Comparison of ENCODE assay signal across 21 cellular contexts in the genomic region with DNA sequence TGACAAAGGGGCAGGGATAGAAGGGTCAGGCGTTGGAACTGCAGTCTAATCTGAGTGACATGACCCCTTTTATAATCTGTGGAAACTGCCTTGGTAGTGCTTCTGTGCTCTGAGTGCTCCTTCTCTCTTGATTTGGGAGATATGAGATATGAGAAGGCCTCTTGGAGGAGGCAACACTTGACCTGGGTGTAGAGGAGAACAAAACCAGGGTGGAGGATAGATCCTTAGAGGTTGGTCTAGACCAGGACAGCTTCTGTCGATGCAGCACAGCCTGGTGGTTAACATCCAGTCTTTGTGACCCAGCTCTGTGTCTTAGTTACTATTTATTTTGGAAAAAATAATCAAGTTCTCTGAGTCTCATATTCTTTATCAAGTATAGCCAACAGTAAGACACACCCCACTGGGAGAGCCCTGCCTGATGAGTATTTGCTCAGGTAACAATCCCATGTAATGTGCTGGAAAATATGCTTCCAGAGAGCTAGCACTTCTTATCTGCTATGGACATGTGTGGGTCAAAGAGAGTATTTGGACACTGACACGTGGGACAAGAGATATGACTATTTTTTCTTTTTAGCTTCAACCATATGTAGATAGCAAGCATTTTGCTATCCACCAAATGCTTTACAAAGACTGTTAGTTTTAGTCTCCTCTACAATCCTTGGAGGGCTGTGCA. TPM values are rescaled to one million over a fixed set of nuclear protein-coding genes. Genes with fewer than 3 reads are reported as not detected.
DNase-seq lines count a peak whose midpoint lies in the region; ATAC-seq and TF ChIP-seq lines count a peak whose summit lies in the region.
"Had no signal": no experiment of that assay in that cellular context is flagged by ENCODE, and none has a peak within 500 bp of the region (broad histone marks: within the 10 kb centered on the region; RNA-seq: fewer than 3 reads in every experiment).

No MANE protein-coding gene starts in this region.

- TF ChIP-seq POLR2A in erythroblast (IDR thresholded peaks at IDR 0.05; ENCODE audit: low read length): no peak

- no peaks in the 10 kb centered on the region for H3K36me3 Mint-ChIP-seq in activated CD4-positive, alpha-beta T cell treated with anti-CD3 and anti-CD28 coated beads, Interleukin-2, amount 10 ng/mL, durations not matched to agents 24 days and 14 days (ENCODE audit: low read depth)
- H3K36me3 Mint-ChIP-seq in osteocyte (ENCODE audit: unreplicated experiment): no peaks in the 10 kb centered on the region
- H3K36me3 Mint-ChIP-seq: CD14-positive monocyte; CD8-positive, alpha-beta memory T cell had no signal

- H3K9me3 Mint-ChIP-seq in activated CD4-positive, alpha-beta T cell treated with anti-CD3 and anti-CD28 coated beads, Interleukin-2, amount 10 ng/mL, durations not matched to agents 24 days and 14 days: no peaks in the 10 kb centered on the region
- no peaks in the 10 kb centered on the region for H3K9me3 Mint-ChIP-seq in osteocyte (ENCODE audit: unreplicated experiment)
- H3K9me3 Mint-ChIP-seq: CD14-positive monocyte; CD4-positive, alpha-beta T cell; CD8-positive, alpha-beta memory T cell; HFFc6 had no signal

- peaks cover 2% of the 10 kb centered on the region for H3K4me1 Mint-ChIP-seq in activated CD4-positive, alpha-beta T cell treated with anti-CD3 and anti-CD28 coated beads, Interleukin-2, amount 10 ng/mL, durations not matched to agents 24 days and 14 days
- no peaks in the 10 kb centered on the region for H3K4me1 Mint-ChIP-seq in osteocyte (ENCODE audit: unreplicated experiment)
- H3K4me1 Mint-ChIP-seq: CD8-positive, alpha-beta memory T cell had no signal

- no peak overlapping the region for H3K27ac Mint-ChIP-seq in activated CD4-positive, alpha-beta T cell treated with anti-CD3 and anti-CD28 coated beads, Interleukin-2, amount 10 ng/mL, durations not matched to agents 24 days and 14 days
- H3K27ac Mint-ChIP-seq in osteocyte (ENCODE audit: unreplicated experiment): no peak overlapping the region
- H3K27ac Mint-ChIP-seq: CD14-positive monocyte; CD4-positive, alpha-beta T cell; CD8-positive, alpha-beta memory T cell; HFFc6 had no signal

- DNase-seq in activated CD4-positive, alpha-beta T cell treated with anti-CD3 and anti-CD28 coated beads, Interleukin-2, amount 10 ng/mL, durations not matched to agents 24 days and 14 days: peak; percentile 13
- DNase-seq in activated CD4-positive, alpha-beta T cell treated with anti-CD3 and anti-CD28 coated beads, Interleukin-2, amount 50 U/mL, for 4 hours: no peak
- DNase-seq in erythroblast (lab: John Stamatoyannopoulos, UW) (peak; percentile 27 to 65), osteocyte (ENCODE audit: extremely low spot score, unreplicated experiment) (peak; percentile 10), SHP77 (lab: John Stamatoyannopoulos, UW) (no peak)
- DNase-seq: 8988T; ACHN; AML-193; BE2C; Calu3; CD4-positive, alpha-beta T cell; CD8-positive, alpha-beta memory T cell; COR-L47; DMS53; DMS79 treated with DMSO at 0.1 percent for 48 hours; GF-D8; GOT3; HFFc6 had no signal

- no peak overlapping the region for H3K4me3 Mint-ChIP-seq in activated CD4-positive, alpha-beta T cell treated with anti-CD3 and anti-CD28 coated beads, Interleukin-2, amount 10 ng/mL, durations not matched to agents 24 days and 14 days
- no peak overlapping the region for H3K4me3 Mint-ChIP-seq in osteocyte (ENCODE audit: unreplicated experiment)
- H3K4me3 Mint-ChIP-seq: CD14-positive monocyte; CD4-positive, alpha-beta T cell; CD8-positive, alpha-beta memory T cell; HFFc6 had no signal

- ATAC-seq in GM21526 (IDR thresholded peaks at IDR 0.05; ENCODE audit: low FRiP score, unreplicated experiment): no peak
- ATAC-seq: A549 had no signal

- no peak for TF ChIP-seq CTCF in osteocyte (IDR thresholded peaks at IDR 0.05)

- intact Hi-C loops in activated CD4-positive, alpha-beta T cell treated with anti-CD3 and anti-CD28 coated beads, Interleukin-2, amount 10 ng/mL, durations not matched to agents 24 days and 14 days (cut with micrococcal nuclease): no loop called here

- H3K27me3 Mint-ChIP-seq in activated CD4-positive, alpha-beta T cell treated with anti-CD3 and anti-CD28 coated beads, Interleukin-2, amount 10 ng/mL, durations not matched to agents 24 days and 14 days: no peaks in the 10 kb centered on the region
- no peaks in the 10 kb centered on the region for H3K27me3 Mint-ChIP-seq in osteocyte (ENCODE audit: unreplicated experiment)
- H3K27me3 Mint-ChIP-seq: CD4-positive, alpha-beta T cell; CD8-positive, alpha-beta memory T cell had no signal

RNA-seq across cellular contexts. Expression of gene USP51, which starts 9.1 kb away (rescaled TPM):
- total RNA-seq in activated CD4-positive, alpha-beta T cell treated with anti-CD3 and anti-CD28 coated beads, Interleukin-2, amount 10 ng/mL, durations not matched to agents 24 days and 14 days: 1.5 and 2.6 TPM in 2 replicates
- total RNA-seq in osteocyte: 1.6 and 1.7 TPM in 2 replicates

RNA-seq across cellular contexts. Expression of gene MAGEH1, which starts 28.6 kb away (rescaled TPM):
- total RNA-seq in activated CD4-positive, alpha-beta T cell treated with anti-CD3 and anti-CD28 coated beads, Interleukin-2, amount 10 ng/mL, durations not matched to agents 24 days and 14 days: 14.4 and 16.6 TPM in 2 replicates
- 9.1 and 10.0 TPM in 2 replicates for total RNA-seq in osteocyte
- total RNA-seq: Calu3 had no signal

Comparison
In these comparisons a context has a peak if more than half of its experiments do, and no peak if none do; other contexts are left out.
1. DNase-seq: peak in activated CD4-positive, alpha-beta T cell treated with anti-CD3 and anti-CD28 coated beads, Interleukin-2, amount 10 ng/mL, durations not matched to agents 24 days and 14 days (single experiment), erythroblast (2 of 2) and osteocyte (single experiment); none in activated CD4-positive, alpha-beta T cell treated with anti-CD3 and anti-CD28 coated beads, Interleukin-2, amount 50 U/mL, for 4 hours (0 of 2) and SHP77 (0 of 2).